19 cellular contexts compared by ENCODE assay signal in genomic region chr5:144237851-144238250, GRCh38.
DNase-seq lines count a peak whose midpoint lies in the region; ATAC-seq and TF ChIP-seq lines count a peak whose summit lies in the region.
"Had no signal": no experiment of that assay in that cellular context is flagged by ENCODE, and none has a peak within 500 bp of the region (broad histone marks: within the 10 kb centered on the region; RNA-seq: fewer than 3 reads in every experiment).

No MANE protein-coding gene starts in this region.

- no peaks in the 10 kb centered on the region for H3K9me3 Mint-ChIP-seq in WTC11
- H3K9me3 Mint-ChIP-seq: activated naive CD4-positive, alpha-beta T cell treated with anti-CD3 and anti-CD28 coated beads for 36 hours had no signal

- no peak for TF ChIP-seq CTCF in WTC11 (IDR thresholded peaks at IDR 0.05)

- no peak overlapping the region for H3K27ac Mint-ChIP-seq in WTC11
- H3K27ac Mint-ChIP-seq: activated naive CD4-positive, alpha-beta T cell treated with anti-CD3 and anti-CD28 coated beads for 36 hours; T-helper 17 cell had no signal

- peaks cover 22% of the 10 kb centered on the region for H3K4me1 Mint-ChIP-seq in WTC11
- H3K4me1 Mint-ChIP-seq: T-helper 17 cell had no signal

- no peak overlapping the region for H3K4me3 Mint-ChIP-seq in WTC11
- H3K4me3 Mint-ChIP-seq: activated naive CD4-positive, alpha-beta T cell treated with anti-CD3 and anti-CD28 coated beads for 36 hours; T-helper 17 cell had no signal

- DNase-seq in A172 (ENCODE audit: low spot score), result peak; percentile 8
- DNase-seq in GM04503 (ENCODE audit: low read depth), result peak; percentile 17
- DNase-seq in RPMI8226, result peak; percentile 19
- DNase-seq in fibroblast of the conjunctiva (ENCODE audit: low read depth), result peak; percentile 4
- no peak for DNase-seq in WTC11 (ENCODE audit: low spot score)
- DNase-seq in NCI-H82 (lab: John Stamatoyannopoulos, UW), result no peak
- no peak for DNase-seq in activated CD4-positive, alpha-beta T cell treated with anti-CD3 and anti-CD28 coated beads, Interleukin-2, amount 50 U/mL, for 1 hour
- DNase-seq: activated CD4-positive, CD25-positive, alpha-beta regulatory T cell treated with anti-CD3 and anti-CD28 coated beads, Interleukin-2, amount 50 U/mL, for 72 hours; activated naive CD4-positive, alpha-beta T cell treated with anti-CD3 and anti-CD28 coated beads for 36 hours; brain microvascular endothelial cell; Calu3; dermis blood vessel endothelial cell; kidney glomerular epithelial cell; NCI-H2081 treated with DMSO at 0.1 percent for 48 hours; NCI-H774; right lobe of liver; T-helper 17 cell; testis had no signal

- CTCF ChIA-PET in WTC11 (lab: Charles Lee), result no interaction called here

- ATAC-seq in GM21381 (IDR thresholded peaks at IDR 0.05; ENCODE audit: unreplicated experiment) (no peak), WTC11 (no peak)
- ATAC-seq: right lobe of liver, T-helper 17 cell had no signal

- POLR2A ChIA-PET in WTC11 (lab: Charles Lee), result no interaction called here

- H3K36me3 Mint-ChIP-seq in WTC11, result no peaks in the 10 kb centered on the region

- peaks cover 5% of the 10 kb centered on the region for H3K27me3 Mint-ChIP-seq in WTC11 (ENCODE audit: low read depth)

TF ChIP-seq in WTC11, 78 proteins besides CTCF, POLR2A, EP300 and RAD21:
- TF ChIP-seq ELF4 (CRISPR knock-in tag; IDR thresholded peaks at IDR 0.05; ENCODE audit: low read depth), result no peak
- no peak for TF ChIP-seq CREB1 (CRISPR knock-in tag; IDR thresholded peaks at IDR 0.05)
- TF ChIP-seq ATF2 (CRISPR knock-in tag; IDR thresholded peaks at IDR 0.05; ENCODE audit: borderline replicate concordance, low read depth), result no peak
- TF ChIP-seq ZBTB43 (CRISPR knock-in tag; IDR thresholded peaks at IDR 0.05), result no peak
- TF ChIP-seq ZMAT4 (CRISPR knock-in tag; IDR thresholded peaks at IDR 0.05), result no peak
- TF ChIP-seq MAX (CRISPR knock-in tag; IDR thresholded peaks at IDR 0.05), result no peak
- TF ChIP-seq JUN (CRISPR knock-in tag; IDR thresholded peaks at IDR 0.05), result no peak
- TF ChIP-seq CREM (CRISPR knock-in tag; IDR thresholded peaks at IDR 0.05), result no peak
- TF ChIP-seq NR1H2 (CRISPR knock-in tag; IDR thresholded peaks at IDR 0.05), result no peak
- no peak for TF ChIP-seq FOXP4 (CRISPR knock-in tag; IDR thresholded peaks at IDR 0.05)
- no peak for TF ChIP-seq JAZF1 (CRISPR knock-in tag; IDR thresholded peaks at IDR 0.05)
- TF ChIP-seq GTF2I (CRISPR knock-in tag; conservative IDR thresholded peaks at IDR 0.05), result no peak
- TF ChIP-seq SMAD4 (CRISPR knock-in tag; IDR thresholded peaks at IDR 0.05), result no peak
- TF ChIP-seq IRF2 (CRISPR knock-in tag; IDR thresholded peaks at IDR 0.05; ENCODE audit: borderline replicate concordance, low read depth), result no peak
- TF ChIP-seq NFATC4 (CRISPR knock-in tag; IDR thresholded peaks at IDR 0.05), result no peak
- no peak for TF ChIP-seq MYBL2 (CRISPR knock-in tag; IDR thresholded peaks at IDR 0.05)

Comparison
In these comparisons a context has a peak if more than half of its experiments do, and no peak if none do; other contexts are left out.
1. DNase-seq: peak in A172 (single experiment), GM04503 (single experiment), RPMI8226 (single experiment) and fibroblast of the conjunctiva (single experiment); none in WTC11 (single experiment), NCI-H82 (single experiment) and activated CD4-positive, alpha-beta T cell treated with anti-CD3 and anti-CD28 coated beads, Interleukin-2, amount 50 U/mL, for 1 hour (single experiment).